In the genomic region with DNA sequence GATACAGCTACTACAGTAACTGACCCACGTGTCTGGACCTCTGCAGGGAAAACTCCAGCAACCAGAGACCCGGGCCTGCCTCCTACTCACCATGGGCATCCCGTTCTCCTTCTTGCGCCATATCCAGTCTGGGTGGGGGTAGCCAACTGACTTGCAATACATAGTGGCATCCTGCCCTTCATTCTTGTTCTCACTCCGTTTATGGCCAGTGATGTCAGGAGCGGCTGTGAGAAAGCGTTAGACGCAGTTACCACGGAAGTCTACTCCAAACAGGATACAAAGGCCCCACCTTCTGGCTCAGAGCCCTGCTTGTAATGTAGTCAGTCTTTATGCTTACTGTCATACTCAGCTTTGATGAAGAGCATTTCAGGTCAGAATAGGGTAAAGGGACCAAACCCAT, we compare ENCODE assay signal across 12 cellular contexts. TPM values are rescaled to one million over a fixed set of nuclear protein-coding genes. Genes with fewer than 3 reads are reported as not detected.
DNase-seq lines count a peak whose midpoint lies in the region; ATAC-seq and TF ChIP-seq lines count a peak whose summit lies in the region.
"Had no signal": no experiment of that assay in that cellular context is flagged by ENCODE, and none has a peak within 500 bp of the region (broad histone marks: within the 10 kb centered on the region; RNA-seq: fewer than 3 reads in every experiment).

No MANE protein-coding gene starts in this region.

- peaks cover 38% of the 10 kb centered on the region for H3K4me1 Mint-ChIP-seq in activated T-helper 17 cell treated with anti-CD3 and anti-CD28 coated beads, Interleukin-2, amount 50 U/mL, for 72 hours

- no peaks in the 10 kb centered on the region for H3K9me3 ChIP-seq in GM23248 (ENCODE audit: low read depth)
- no peaks in the 10 kb centered on the region for H3K9me3 ChIP-seq in prostate gland

- in situ Hi-C loops in GM23248 (cut with MboI): loop anchor here (10.0 kb wide), 1 partner anchor 121 kb away; no protein-coding TSS in a partner anchor

- H4K20me1 ChIP-seq in GM23248 (ENCODE audit: insufficient read depth): no peaks in the 10 kb centered on the region

- no peak overlapping the region for H2AFZ ChIP-seq in GM23248

- peak overlapping the region; percentile 48 for H3K4me3 Mint-ChIP-seq in activated T-helper 17 cell treated with anti-CD3 and anti-CD28 coated beads, Interleukin-2, amount 50 U/mL, for 72 hours

- TF ChIP-seq CTCF in foreskin keratinocyte (conservative IDR thresholded peaks at IDR 0.05) (no peak), prostate gland (IDR thresholded peaks at IDR 0.05) (no peak)

- peaks cover 17% of the 10 kb centered on the region; the same call in 1 of the 2 replicates for H3K79me2 ChIP-seq in GM23248 (ENCODE audit: insufficient read depth)

- no peaks in the 10 kb centered on the region for H3F3A ChIP-seq in GM23248 (ENCODE audit: insufficient read depth)

- ATAC-seq in activated T-helper 17 cell treated with anti-CD3 and anti-CD28 coated beads, Interleukin-2, amount 50 U/mL, for 72 hours (replicated peaks): no peak
- ATAC-seq in foreskin keratinocyte (no peak), GM18861 (IDR thresholded peaks at IDR 0.05; ENCODE audit: unreplicated experiment) (no peak), HG02623 (IDR thresholded peaks at IDR 0.05; ENCODE audit: unreplicated experiment) (no peak)

- peak overlapping the region; percentile 86 for H3K27ac Mint-ChIP-seq in activated T-helper 17 cell treated with anti-CD3 and anti-CD28 coated beads, Interleukin-2, amount 50 U/mL, for 72 hours

- H3K27me3 Mint-ChIP-seq in activated T-helper 17 cell treated with anti-CD3 and anti-CD28 coated beads, Interleukin-2, amount 50 U/mL, for 72 hours: no peaks in the 10 kb centered on the region

- no peaks in the 10 kb centered on the region for H3K9me3 Mint-ChIP-seq in activated T-helper 17 cell treated with anti-CD3 and anti-CD28 coated beads, Interleukin-2, amount 50 U/mL, for 72 hours

- no peak overlapping the region for H3K27ac ChIP-seq in GM23248
- H3K27ac ChIP-seq in foreskin keratinocyte: peak overlapping the region; percentile 42
- no peak overlapping the region for H3K27ac ChIP-seq in prostate gland

- no peak overlapping the region for H3K4me2 ChIP-seq in GM23248 (ENCODE audit: unreplicated experiment)

- intact Hi-C loops in prostate gland (cut with DNase I): no loop called here

- 65 to 66% methylated on average over 9 of the region's 9 CpGs for WGBS in GM23248 (ENCODE audit: low coverage in 1 of 2, low lambda C conversion rate in 2 of 2, missing lambda C conversion rate in 2 of 2), 2 experiments
- 23% methylated on average over 9 of the region's 9 CpGs for WGBS in prostate gland

- peak; percentile 43 for DNase-seq in GM23248
- DNase-seq in foreskin keratinocyte: peak; percentile 57 to 63
- peak; percentile 64 for DNase-seq in prostate gland (ENCODE audit: low spot score)
- DNase-seq in LoVo (ENCODE audit: low spot score): no peak
- DNase-seq in C1 segment of cervical spinal cord (lab: John Stamatoyannopoulos, UW): no peak
- DNase-seq: activated CD4-positive, alpha-beta T cell treated with anti-CD3 and anti-CD28 coated beads, Interleukin-2, amount 50 U/mL, for 1 hour; erythroblast; midbrain had no signal

- H3K4me1 ChIP-seq in GM23248 (ENCODE audit: insufficient read depth): 0 out of 2 replicates have a peak, but pooled peaks cover 3% of the 10 kb centered on the region
- peaks cover 14% of the 10 kb centered on the region for H3K4me1 ChIP-seq in foreskin keratinocyte
- no peaks in the 10 kb centered on the region for H3K4me1 ChIP-seq in prostate gland (replicated peaks)

- H3K27me3 ChIP-seq in GM23248 (replicated peaks; ENCODE audit: insufficient read depth) (no peaks in the 10 kb centered on the region), foreskin keratinocyte (no peaks in the 10 kb centered on the region), prostate gland (replicated peaks; ENCODE audit: insufficient read depth) (no peaks in the 10 kb centered on the region)

- H3K36me3 ChIP-seq in GM23248 (ENCODE audit: low read depth) (peaks cover 27% of the 10 kb centered on the region), prostate gland (no peaks in the 10 kb centered on the region)

- no peak for TF ChIP-seq POLR2A in prostate gland (IDR thresholded peaks at IDR 0.05)

- no peaks in the 10 kb centered on the region for H3K9me2 ChIP-seq in GM23248 (ENCODE audit: insufficient read depth)

- H3K4me3 ChIP-seq in GM23248 (no peak overlapping the region), prostate gland (no peak overlapping the region)
- H3K4me3 ChIP-seq: skin epidermis had no signal

- no peak overlapping the region for H3K9ac ChIP-seq in GM23248

- H3K36me3 Mint-ChIP-seq in activated T-helper 17 cell treated with anti-CD3 and anti-CD28 coated beads, Interleukin-2, amount 50 U/mL, for 72 hours (ENCODE audit: low read depth): peaks cover 97% of the 10 kb centered on the region

RNA-seq across cellular contexts. Expression of a gene that starts 59.6 kb away (rescaled TPM):
- total RNA-seq in GM23248 (2014; rRNA removed; shearing (Covaris generic)): 183 and 272 TPM in 2 replicates
- polyA plus RNA-seq in GM23248 (2016; fragmentation: Nextera tagmentation; extraction: Ambion mirVana) (128 and 136 TPM in 2 replicates), foreskin keratinocyte (65.2 and 89.3 TPM in 2 replicates)
- 10 to 100 TPM; 59.5 to 66.1 TPM for total RNA-seq in activated T-helper 17 cell treated with anti-CD3 and anti-CD28 coated beads, Interleukin-2, amount 50 U/mL, for 72 hours
- total RNA-seq in foreskin keratinocyte (174 and 184 TPM in 2 replicates), prostate gland (100 to 1,000 TPM; 147 to 266 TPM)

Comparison
In these comparisons a context has a peak if more than half of its experiments do, and no peak if none do; other contexts are left out.
1. DNase-seq: peak in GM23248 (single experiment), foreskin keratinocyte (2 of 2) and prostate gland (single experiment); none in LoVo (single experiment) and C1 segment of cervical spinal cord (0 of 14).